ENCODE assay signal across 21 cellular contexts in the genomic region with DNA sequence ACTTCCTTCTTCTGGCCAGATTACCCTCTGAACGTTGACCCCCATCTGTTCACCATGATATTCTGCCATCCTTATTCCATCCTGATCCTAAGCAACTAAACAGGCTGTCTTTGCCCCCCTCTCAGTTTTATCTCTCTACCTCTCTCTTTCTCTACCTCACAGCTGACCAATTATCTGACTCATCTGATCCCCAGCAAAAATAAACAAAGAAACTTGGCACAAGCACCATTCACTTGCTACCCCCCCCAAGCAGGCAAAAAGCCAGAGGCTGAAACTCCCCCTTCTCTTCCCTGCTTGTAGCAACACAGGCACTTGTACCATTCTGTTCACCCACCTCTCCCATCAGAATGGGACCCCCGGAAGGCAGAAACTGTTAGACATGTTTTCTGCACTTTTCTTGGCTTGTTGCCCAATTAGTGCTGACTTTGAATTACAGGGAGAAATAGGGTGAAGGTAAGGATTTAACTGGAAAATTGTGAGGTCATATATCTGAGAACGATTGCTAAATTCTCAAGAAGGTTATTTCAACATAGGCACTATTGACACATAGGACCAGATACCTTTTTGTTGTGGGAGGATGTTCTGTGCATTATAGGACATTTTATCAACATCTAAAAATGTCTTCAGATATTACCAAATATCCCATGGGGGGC.
DNase-seq lines count a peak whose midpoint lies in the region; TF ChIP-seq lines count a peak whose summit lies in the region.
"Had no signal": no experiment of that assay in that cellular context is flagged by ENCODE, and none has a peak within 500 bp of the region (broad histone marks: within the 10 kb centered on the region; RNA-seq: fewer than 3 reads in every experiment).

No MANE protein-coding gene starts in this region.

- H3K27ac ChIP-seq in colonic mucosa, result no peak overlapping the region
- H3K27ac ChIP-seq: A549, breast epithelium, ovary, skin epidermis, thyroid gland had no signal

- H3K4me3 Mint-ChIP-seq in brain, result no peak overlapping the region
- H3K4me3 Mint-ChIP-seq: activated naive CD8-positive, alpha-beta T cell; CD14-positive monocyte had no signal

- H3K9me3 ChIP-seq in colonic mucosa, result no peaks in the 10 kb centered on the region
- H3K9me3 ChIP-seq: A549, breast epithelium, ovary, thyroid gland had no signal

- H3K27ac Mint-ChIP-seq in brain, result peak overlapping the region in 4 of 5 experiments; percentile 26 to 44 (median 34)
- H3K27ac Mint-ChIP-seq: activated naive CD8-positive, alpha-beta T cell; CD14-positive monocyte had no signal

- TF ChIP-seq CTCF in brain (conservative IDR thresholded peaks at IDR 0.05) (no peak), retinal pigment epithelial cell (conservative IDR thresholded peaks at IDR 0.05; ENCODE audit: low read depth, low read length) (no peak), colonic mucosa (IDR thresholded peaks at IDR 0.05) (no peak)

- no peaks in the 10 kb centered on the region for H3K27me3 ChIP-seq in colonic mucosa
- H3K27me3 ChIP-seq: breast epithelium, ovary, thyroid gland had no signal

- no peak overlapping the region for H3K9ac ChIP-seq in colonic mucosa (ENCODE audit: low read depth in 2 of 2, low read length in 2 of 2)

- H3K36me3 ChIP-seq in colonic mucosa, result no peaks in the 10 kb centered on the region
- H3K36me3 ChIP-seq: breast epithelium, ovary, thyroid gland had no signal

- H3K4me1 Mint-ChIP-seq in brain, result peaks cover 26% of the 10 kb centered on the region
- H3K4me1 Mint-ChIP-seq: CD14-positive monocyte had no signal

- intact Hi-C loops in colonic mucosa (cut with DNase I), result no loop called here

- no peaks in the 10 kb centered on the region for H3K9me3 Mint-ChIP-seq in brain

- DNase-seq in NCI-H2171 treated with DMSO at 0.1 percent for 48 hours (lab: John Stamatoyannopoulos, UW) (peak; percentile 64), NCI-H2171 (lab: John Stamatoyannopoulos, UW) (no peak), NCI-H345 (lab: John Stamatoyannopoulos, UW) (peak; percentile 50), retinal pigment epithelial cell (ENCODE audit: low read depth) (peak; percentile 3), hepatic stellate cell (ENCODE audit: low spot score) (no peak), HK-2 (ENCODE audit: unreplicated experiment) (no peak), colonic mucosa (no peak)
- DNase-seq: activated CD4-positive, alpha-beta T cell treated with anti-CD3 and anti-CD28 coated beads for 48 hours; GOT3; hippocampal formation; NK-92 treated with Interleukin-12 subunit alpha and Interleukin-12 subunit beta, amount 100 ng/mL, for 24 hours; ovary; stimulated activated CD4-positive, alpha-beta T cell treated with anti-CD3 and anti-CD28 coated beads, Interleukin-4, amount 100 ng/mL, for 4 hours; T1000; thyroid gland had no signal

- H3K4me3 ChIP-seq in retinal pigment epithelial cell (ENCODE audit: low read length) (no peak overlapping the region), colonic mucosa (no peak overlapping the region)
- H3K4me3 ChIP-seq: A549, breast epithelium, ovary, skin epidermis, thyroid gland had no signal

- no peaks in the 10 kb centered on the region for H3K4me1 ChIP-seq in colonic mucosa
- H3K4me1 ChIP-seq: A549, breast epithelium, thyroid gland had no signal

- H3K27me3 Mint-ChIP-seq in brain, result peaks cover 5% of the 10 kb centered on the region
- H3K27me3 Mint-ChIP-seq: activated naive CD8-positive, alpha-beta T cell had no signal

- H3K36me3 Mint-ChIP-seq in brain, result no peaks in the 10 kb centered on the region
- H3K36me3 Mint-ChIP-seq: activated naive CD8-positive, alpha-beta T cell; CD14-positive monocyte had no signal

Comparison
In these comparisons a context has a peak if more than half of its experiments do, and no peak if none do; other contexts are left out.
1. DNase-seq: peak in NCI-H2171 treated with DMSO at 0.1 percent for 48 hours (single experiment), NCI-H345 (single experiment) and retinal pigment epithelial cell (single experiment); none in NCI-H2171 (single experiment), hepatic stellate cell (single experiment), HK-2 (single experiment) and colonic mucosa (single experiment).